Comparison of ENCODE assay signal across 1 cellular context in the genomic region with DNA sequence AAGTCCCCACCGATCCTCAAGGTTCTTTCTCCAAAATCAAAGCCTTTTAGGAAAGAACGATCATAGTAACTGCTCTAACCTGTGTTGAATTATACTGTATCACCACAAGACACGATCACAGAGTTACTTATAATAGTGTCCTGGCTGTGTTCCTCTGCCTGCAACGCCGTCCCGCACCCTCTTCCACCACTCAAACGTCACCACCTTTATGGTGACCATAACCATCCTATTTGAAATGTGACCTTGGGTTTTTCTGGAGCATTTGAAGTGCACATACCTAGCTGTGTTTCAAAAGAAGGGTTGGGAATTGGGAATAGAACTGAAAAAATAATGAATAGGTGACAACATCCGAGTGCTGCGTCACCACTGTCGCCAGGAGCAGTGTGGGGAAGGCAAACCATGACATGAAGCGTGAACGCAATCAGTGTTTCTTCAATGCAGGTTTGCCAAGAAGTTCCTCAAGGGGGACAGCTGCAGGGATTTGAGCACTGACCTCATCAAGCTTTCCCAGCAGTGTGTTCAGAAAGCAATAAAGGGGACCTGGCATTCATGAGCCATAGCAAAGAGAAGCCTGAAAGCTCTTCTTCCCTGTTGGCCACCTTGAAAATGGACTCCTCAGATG.
TF ChIP-seq lines count a peak whose summit lies in the region.

No MANE protein-coding gene starts in this region.

TF ChIP-seq in HEK293, 187 proteins besides CTCF, POLR2A, EP300 and RAD21 (continued from another document):
- TF ChIP-seq, protein P1, sequence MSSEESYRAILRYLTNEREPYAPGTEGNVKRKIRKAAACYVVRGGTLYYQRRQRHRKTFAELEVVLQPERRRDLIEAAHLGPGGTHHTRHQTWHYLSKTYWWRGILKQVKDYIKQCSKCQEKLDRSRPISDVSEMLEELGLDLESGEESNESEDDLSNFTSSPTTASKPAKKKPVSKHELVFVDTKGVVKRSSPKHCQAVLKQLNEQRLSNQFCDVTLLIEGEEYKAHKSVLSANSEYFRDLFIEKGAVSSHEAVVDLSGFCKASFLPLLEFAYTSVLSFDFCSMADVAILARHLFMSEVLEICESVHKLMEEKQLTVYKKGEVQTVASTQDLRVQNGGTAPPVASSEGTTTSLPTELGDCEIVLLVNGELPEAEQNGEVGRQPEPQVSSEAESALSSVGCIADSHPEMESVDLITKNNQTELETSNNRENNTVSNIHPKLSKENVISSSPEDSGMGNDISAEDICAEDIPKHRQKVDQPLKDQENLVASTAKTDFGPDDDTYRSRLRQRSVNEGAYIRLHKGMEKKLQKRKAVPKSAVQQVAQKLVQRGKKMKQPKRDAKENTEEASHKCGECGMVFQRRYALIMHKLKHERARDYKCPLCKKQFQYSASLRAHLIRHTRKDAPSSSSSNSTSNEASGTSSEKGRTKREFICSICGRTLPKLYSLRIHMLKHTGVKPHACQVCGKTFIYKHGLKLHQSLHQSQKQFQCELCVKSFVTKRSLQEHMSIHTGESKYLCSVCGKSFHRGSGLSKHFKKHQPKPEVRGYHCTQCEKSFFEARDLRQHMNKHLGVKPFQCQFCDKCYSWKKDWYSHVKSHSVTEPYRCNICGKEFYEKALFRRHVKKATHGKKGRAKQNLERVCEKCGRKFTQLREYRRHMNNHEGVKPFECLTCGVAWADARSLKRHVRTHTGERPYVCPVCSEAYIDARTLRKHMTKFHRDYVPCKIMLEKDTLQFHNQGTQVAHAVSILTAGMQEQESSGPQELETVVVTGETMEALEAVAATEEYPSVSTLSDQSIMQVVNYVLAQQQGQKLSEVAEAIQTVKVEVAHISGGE (tag by site-specific recombination; conservative IDR thresholded peaks at IDR 0.05; ENCODE audit: low read depth): peak; percentile 25; the same call in 1 of the 2 replicates
- TF ChIP-seq BCL11A (tag by site-specific recombination; IDR thresholded peaks at IDR 0.05; ENCODE audit: low read depth) (no peak), ZBTB44 (tag by site-specific recombination; IDR thresholded peaks at IDR 0.05) (0 out of 2 replicates have a peak, but pooled peaks have one; percentile 8)
